Comparison of ENCODE assay signal across 16 cellular contexts in the genomic region with DNA sequence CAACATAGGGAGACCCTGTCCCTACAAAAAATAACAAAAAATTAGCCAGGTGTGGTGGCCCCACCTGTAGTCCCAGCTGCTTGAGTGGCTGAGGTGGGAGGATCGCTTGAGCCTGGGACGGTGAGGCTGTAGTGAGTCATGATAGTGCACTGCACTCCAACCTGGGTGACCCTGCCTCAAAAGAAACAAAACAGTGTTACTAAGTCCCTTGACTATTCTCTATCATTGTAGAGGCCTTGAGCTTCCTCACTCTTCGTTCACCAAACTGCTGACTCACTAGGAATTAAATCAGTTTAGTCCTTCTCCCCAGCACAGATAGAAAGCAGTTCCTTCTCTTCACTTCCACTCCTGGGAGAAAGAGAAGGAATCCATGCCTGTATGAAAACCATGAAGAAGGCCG. TPM values are rescaled to one million over a fixed set of nuclear protein-coding genes. Genes with fewer than 3 reads are reported as not detected.
DNase-seq lines count a peak whose midpoint lies in the region; ATAC-seq, FAIRE-seq and TF ChIP-seq lines count a peak whose summit lies in the region.
"Had no signal": no experiment of that assay in that cellular context is flagged by ENCODE, and none has a peak within 500 bp of the region (broad histone marks: within the 10 kb centered on the region; RNA-seq: fewer than 3 reads in every experiment).

No MANE protein-coding gene starts in this region.

- H3K27ac ChIP-seq in Panc1 (ENCODE audit: low read length) = peak overlapping the region; percentile 39; the same call in 1 of the 2 replicates
- peak overlapping the region; percentile 98 for H3K27ac ChIP-seq in epithelial cell of prostate
- no peak overlapping the region for H3K27ac ChIP-seq in small intestine (ENCODE audit: low read depth in 1 of 2, low read length in 1 of 2)
- H3K27ac ChIP-seq in coronary artery = no peak overlapping the region
- H3K27ac ChIP-seq: lower lobe of right lung, upper lobe of left lung had no signal

- BruUV-seq in Panc1 (replicated peaks; lab: Mats Ljungman, UMichigan) = no TSS peak

- H3K36me3 ChIP-seq in Panc1 (ENCODE audit: control insufficient read depth, insufficient read depth, low read length) (no peaks in the 10 kb centered on the region), small intestine (ENCODE audit: control insufficient read depth in 2 of 2, insufficient read depth in 2 of 2, low read length in 2 of 2) (no peaks in the 10 kb centered on the region)
- H3K36me3 ChIP-seq: lower lobe of right lung, upper lobe of left lung had no signal

- no peak for FAIRE-seq in small intestine (lab: Jason Lieb, UNC)

- POLR2A ChIA-PET in Panc1 (lab: Charles Lee) = interaction anchor here (0.7 kb wide), 1 partner anchor 19 kb away, joined by 4 read pairs; no protein-coding TSS in a partner anchor

- TF ChIP-seq CTCF in Panc1 (IDR thresholded peaks at IDR 0.05) = no peak
- TF ChIP-seq CTCF in coronary artery (IDR thresholded peaks at IDR 0.05) = no peak

- no peaks in the 10 kb centered on the region for H3K27me3 ChIP-seq in Panc1 (ENCODE audit: control insufficient read depth, insufficient read depth, low read length)
- H3K27me3 ChIP-seq in small intestine (ENCODE audit: control insufficient read depth in 2 of 2, insufficient read depth in 2 of 2, low read length in 2 of 2) = peaks cover 0 to 3% of the 10 kb centered on the region in 2 donors
- H3K27me3 ChIP-seq: upper lobe of left lung had no signal

- in situ Hi-C loops in Panc1 (cut with HindIII; ENCODE audit: low pct_unique_long_range_greater_than_20kb, low sequenced_read_pairs) = no loop called here

- H3K4me3 ChIP-seq in Panc1 (ENCODE audit: low read depth in 2 of 2, low read length in 2 of 2) = no peak overlapping the region
- H3K4me3 ChIP-seq in small intestine (ENCODE audit: low read depth in 1 of 2, low read length in 2 of 2) = no peak overlapping the region
- H3K4me3 ChIP-seq in coronary artery = no peak overlapping the region
- H3K4me3 ChIP-seq: lower lobe of right lung, upper lobe of left lung had no signal

- 59 to 70% (median 70%) methylated on average over 4 of the region's 4 CpGs for WGBS in small intestine, 3 donors

- H3K4me1 ChIP-seq in Panc1 (ENCODE audit: control insufficient read depth, insufficient read depth, low read length) (peaks cover 3% of the 10 kb centered on the region), small intestine (ENCODE audit: control insufficient read depth in 2 of 2, insufficient read depth in 1 of 2, low read depth in 1 of 2, low read length in 1 of 2) (peaks cover 3 to 6% of the 10 kb centered on the region in 2 donors)
- H3K4me1 ChIP-seq: lower lobe of right lung, upper lobe of left lung had no signal

- intact Hi-C loops in Panc1 (cut with micrococcal nuclease; ENCODE audit: unreplicated experiment) = no loop called here

- peaks cover 3% of the 10 kb centered on the region; the same call in 1 of the 2 replicates for H3K9me3 ChIP-seq in Panc1 (ENCODE audit: control insufficient read depth, insufficient read depth, low read depth, low read length)
- H3K9me3 ChIP-seq in small intestine (ENCODE audit: control insufficient read depth, low read depth) = no peaks in the 10 kb centered on the region
- H3K9me3 ChIP-seq: lower lobe of right lung, upper lobe of left lung had no signal

- DNase-seq in NOMO-1 treated with DMSO at 0.1 percent for 48 hours (lab: John Stamatoyannopoulos, UW; ENCODE audit: unreplicated experiment) (peak; percentile 6), NOMO-1 (lab: John Stamatoyannopoulos, UW; ENCODE audit: unreplicated experiment in 2 of 2) (no peak), Panc1 (ENCODE audit: low read depth, low spot score) (no peak), epithelial cell of prostate (ENCODE audit: low read depth, low spot score) (no peak), small intestine (peak; percentile 20), coronary artery (ENCODE audit: low spot score) (no peak)
- DNase-seq: activated CD4-positive, alpha-beta T cell treated with anti-CD3 and anti-CD28 coated beads, Interleukin-2, amount 50 U/mL, for 48 hours; cerebellar nuclear complex; foreskin fibroblast; natural killer cell; NCI-H1694; posterior cingulate gyrus had no signal

- CTCF ChIA-PET in Panc1 (lab: Charles Lee) = no interaction called here

- peak; percentile 31; the same call in 1 of the 2 replicates for ATAC-seq in Panc1
- no peak for ATAC-seq in GM18868 (IDR thresholded peaks at IDR 0.05; ENCODE audit: unreplicated experiment)
- no peak for ATAC-seq in HG02981 (IDR thresholded peaks at IDR 0.05; ENCODE audit: unreplicated experiment)
- ATAC-seq: natural killer cell had no signal

RNA-seq across cellular contexts. Expression of a gene that starts 14.5 kb away (rescaled TPM):
- total RNA-seq in Panc1 (2021; ENCODE audit: unreplicated experiment) = 16.1 TPM
- polyA plus RNA-seq in Panc1 (2012; ENCODE audit: insufficient read length) = 6.5 TPM
- 10 to 100 TPM; 19.2 to 29.9 (median 24.2) TPM for polyA plus RNA-seq in small intestine

Comparison
In these comparisons a context has a peak if more than half of its experiments do, and no peak if none do; other contexts are left out.
1. DNase-seq: peak in NOMO-1 treated with DMSO at 0.1 percent for 48 hours (single experiment) and small intestine (single experiment); none in NOMO-1 (0 of 2), Panc1 (single experiment), epithelial cell of prostate (single experiment) and coronary artery (single experiment).
2. H3K27ac ChIP-seq: peak in Panc1 (single experiment) and epithelial cell of prostate (single experiment); none in small intestine (0 of 2) and coronary artery (0 of 2).